ENCODE assay signal across 18 cellular contexts in genomic region chr9:37392272-37392671, GRCh38. TPM values are rescaled to one million over a fixed set of nuclear protein-coding genes. Genes with fewer than 3 reads are reported as not detected.
DNase-seq lines count a peak whose midpoint lies in the region; ATAC-seq and TF ChIP-seq lines count a peak whose summit lies in the region.
"Had no signal": no experiment of that assay in that cellular context is flagged by ENCODE, and none has a peak within 500 bp of the region (broad histone marks: within the 10 kb centered on the region; RNA-seq: fewer than 3 reads in every experiment).

No MANE protein-coding gene starts in this region.

- TF ChIP-seq CTCF in BE2C (IDR thresholded peaks at IDR 0.05; ENCODE audit: low read depth, low read length) (no peak), HCT116 (IDR thresholded peaks at IDR 0.05 in 2 of 3, conservative IDR thresholded peaks at IDR 0.05 in 1 of 3; ENCODE audit: borderline replicate concordance in 1 of 3, insufficient read depth in 1 of 3, low read depth in 2 of 3, low read length in 2 of 3) (no peak)

- H3K36me3 ChIP-seq in BE2C (no peaks in the 10 kb centered on the region), HCT116 (ENCODE audit: control insufficient read depth in 1 of 2, insufficient read depth in 2 of 2, low read length in 2 of 2) (no peaks in the 10 kb centered on the region)

- no peaks in the 10 kb centered on the region for H3K9me2 ChIP-seq in HCT116 (ENCODE audit: insufficient read depth)

- POLR2A ChIA-PET in HCT116 (lab: Charles Lee) = no interaction called here

- H3K27me3 ChIP-seq in BE2C (no peaks in the 10 kb centered on the region), HCT116 (ENCODE audit: insufficient read depth, low read length) (no peaks in the 10 kb centered on the region)

- no peaks in the 10 kb centered on the region for H3K79me2 ChIP-seq in HCT116 (ENCODE audit: insufficient read depth, low read length)

- H3K27ac ChIP-seq in HCT116 (ENCODE audit: low read depth, low read length) = no peak overlapping the region
- H3K27ac ChIP-seq: SK-N-MC had no signal

- no TSS peak for BruUV-seq in HCT116 (replicated peaks; lab: Mats Ljungman, UMichigan)

- CTCF ChIA-PET in HCT116 (lab: Charles Lee) = no interaction called here

- DNase-seq in BE2C (peak; percentile 35), HCT116 (ENCODE audit: low read depth, low spot score) (no peak), RPMI7951 (ENCODE audit: low read depth) (peak; percentile 14), iPS-NIHi11 (ENCODE audit: low spot score) (peak; percentile 47), amniotic stem cell (lab: John Stamatoyannopoulos, UW) (no peak)
- DNase-seq: ACHN; AML-193; Caco-2; CD4-positive, CD25-positive, alpha-beta regulatory T cell; DMS153; MV-4-11; NCI-H1417; NCI-H1930; NCI-H526 treated with DMSO at 0.1 percent for 48 hours had no signal

- H3K9ac ChIP-seq in HCT116 (ENCODE audit: low read length) = no peak overlapping the region

- H3K4me1 ChIP-seq in BE2C (no peaks in the 10 kb centered on the region), HCT116 (ENCODE audit: control insufficient read depth in 1 of 2, insufficient read depth in 2 of 2, low read length in 2 of 2) (peaks cover 0 to 5% of the 10 kb centered on the region in 2 experiments; a peak in 1 of 4 replicates)
- H3K4me1 ChIP-seq: Caco-2 had no signal

- TF ChIP-seq POLR2A in HCT116 (IDR thresholded peaks at IDR 0.05; ENCODE audit: borderline replicate concordance, extremely low read depth, insufficient read depth, insufficient read length) = no peak

- H4K20me1 ChIP-seq in HCT116 (ENCODE audit: insufficient read depth) = no peaks in the 10 kb centered on the region

- no peak overlapping the region for H3K4me3 ChIP-seq in BE2C (ENCODE audit: low read depth, low read length)
- H3K4me3 ChIP-seq in HCT116 (replicated peaks in 1 of 2; ENCODE audit: low read depth in 1 of 2, low read length in 2 of 2) = no peak overlapping the region
- H3K4me3 ChIP-seq: SK-N-MC had no signal

- intact Hi-C loops in HCT116 (cut with micrococcal nuclease) = loop anchor here (10.0 kb wide), 1 partner anchor 517 kb away; no protein-coding TSS in a partner anchor

- no peak for TF ChIP-seq RAD21 in HCT116 (IDR thresholded peaks at IDR 0.05; ENCODE audit: low read depth)

- H3K4me2 ChIP-seq in HCT116 (ENCODE audit: low read length) = no peak overlapping the region

- no peak overlapping the region for H2AFZ ChIP-seq in HCT116 (ENCODE audit: low read depth, low read length, poor library complexity, severe bottlenecking)

- no peaks in the 10 kb centered on the region for H3K9me3 ChIP-seq in BE2C
- no peaks in the 10 kb centered on the region for H3K9me3 ChIP-seq in HCT116 (ENCODE audit: control insufficient read depth in 1 of 2, insufficient read depth in 1 of 2, low read depth in 1 of 2, low read length in 2 of 2)
- H3K9me3 ChIP-seq: Caco-2 had no signal

- ATAC-seq in HCT116 = peak; percentile 65
- no peak for ATAC-seq in GM21515 (IDR thresholded peaks at IDR 0.05; ENCODE audit: unreplicated experiment)
- ATAC-seq in HG03469 (IDR thresholded peaks at IDR 0.05; ENCODE audit: unreplicated experiment) = no peak
- no peak for ATAC-seq in HG02981 (IDR thresholded peaks at IDR 0.05; ENCODE audit: unreplicated experiment)

- RAD21 ChIA-PET in HCT116 (lab: Charles Lee; ENCODE audit: low non-redundant PET in 1 of 2, low total read pairs in 2 of 2, uncharacterized antibody in 2 of 2, unreplicated experiment in 2 of 2) = no interaction called here

TF ChIP-seq in HCT116, 20 proteins besides CTCF, POLR2A, EP300 and RAD21:
- TF ChIP-seq EZH2 (IDR thresholded peaks at IDR 0.05) (no peak), FOSL1 (IDR thresholded peaks at IDR 0.05; ENCODE audit: low read depth) (no peak), MAX (IDR thresholded peaks at IDR 0.05) (no peak)

RNA-seq across cellular contexts. Expression of gene GRHPR, which starts 30.2 kb away (rescaled TPM):
- polyA plus RNA-seq in BE2C (2012; ENCODE audit: insufficient read depth, insufficient read length, low read depth) = 81.4 TPM
- total RNA-seq in HCT116 (2021; ENCODE audit: unreplicated experiment) = 106 TPM
- polyA plus RNA-seq in HCT116 (2012) = 136 and 147 TPM in 2 replicates
- 129 and 139 TPM in 2 replicates for total RNA-seq in RPMI7951 (2014; rRNA removed; shearing (Covaris generic))

Comparison
In these comparisons a context has a peak if more than half of its experiments do, and no peak if none do; other contexts are left out.
1. DNase-seq: peak in BE2C (single experiment), RPMI7951 (single experiment) and iPS-NIHi11 (single experiment); none in HCT116 (single experiment) and amniotic stem cell (single experiment).